1 cellular context compared by ENCODE assay signal in the genomic region with DNA sequence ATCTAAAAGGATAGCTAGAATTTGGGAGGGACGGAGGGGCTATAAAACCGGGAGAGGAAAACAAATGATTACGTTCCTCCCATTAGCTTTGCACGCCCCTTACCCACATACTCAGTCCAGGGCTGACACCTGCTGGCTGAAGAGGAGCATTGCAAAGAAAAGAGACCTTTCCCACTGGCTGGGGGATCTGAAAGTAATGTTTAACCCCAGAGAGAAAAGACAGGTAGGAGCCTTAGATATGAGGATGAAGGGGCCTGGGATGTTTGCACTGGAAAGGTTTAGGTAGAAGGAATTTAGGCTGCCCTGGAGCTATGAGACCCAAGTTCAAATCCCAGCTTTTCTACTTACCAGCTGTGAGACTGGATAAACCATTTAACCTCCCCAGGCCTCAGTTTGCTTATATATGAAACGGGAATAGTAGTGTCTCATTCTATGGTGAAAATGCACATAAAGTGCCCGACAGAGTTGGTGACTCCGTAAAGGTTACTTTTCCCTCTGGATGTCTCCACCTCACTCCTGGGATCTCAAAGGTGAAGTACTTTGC.
TF ChIP-seq lines count a peak whose summit lies in the region.

No MANE protein-coding gene starts in this region.

TF ChIP-seq in HCT116, 20 proteins besides CTCF, POLR2A, EP300 and RAD21 (continued from another document):
- TF ChIP-seq JUND (IDR thresholded peaks at IDR 0.05) (no peak), CBX3 (IDR thresholded peaks at IDR 0.05; ENCODE audit: low read depth) (no peak)
- TF ChIP-seq, protein P1, sequence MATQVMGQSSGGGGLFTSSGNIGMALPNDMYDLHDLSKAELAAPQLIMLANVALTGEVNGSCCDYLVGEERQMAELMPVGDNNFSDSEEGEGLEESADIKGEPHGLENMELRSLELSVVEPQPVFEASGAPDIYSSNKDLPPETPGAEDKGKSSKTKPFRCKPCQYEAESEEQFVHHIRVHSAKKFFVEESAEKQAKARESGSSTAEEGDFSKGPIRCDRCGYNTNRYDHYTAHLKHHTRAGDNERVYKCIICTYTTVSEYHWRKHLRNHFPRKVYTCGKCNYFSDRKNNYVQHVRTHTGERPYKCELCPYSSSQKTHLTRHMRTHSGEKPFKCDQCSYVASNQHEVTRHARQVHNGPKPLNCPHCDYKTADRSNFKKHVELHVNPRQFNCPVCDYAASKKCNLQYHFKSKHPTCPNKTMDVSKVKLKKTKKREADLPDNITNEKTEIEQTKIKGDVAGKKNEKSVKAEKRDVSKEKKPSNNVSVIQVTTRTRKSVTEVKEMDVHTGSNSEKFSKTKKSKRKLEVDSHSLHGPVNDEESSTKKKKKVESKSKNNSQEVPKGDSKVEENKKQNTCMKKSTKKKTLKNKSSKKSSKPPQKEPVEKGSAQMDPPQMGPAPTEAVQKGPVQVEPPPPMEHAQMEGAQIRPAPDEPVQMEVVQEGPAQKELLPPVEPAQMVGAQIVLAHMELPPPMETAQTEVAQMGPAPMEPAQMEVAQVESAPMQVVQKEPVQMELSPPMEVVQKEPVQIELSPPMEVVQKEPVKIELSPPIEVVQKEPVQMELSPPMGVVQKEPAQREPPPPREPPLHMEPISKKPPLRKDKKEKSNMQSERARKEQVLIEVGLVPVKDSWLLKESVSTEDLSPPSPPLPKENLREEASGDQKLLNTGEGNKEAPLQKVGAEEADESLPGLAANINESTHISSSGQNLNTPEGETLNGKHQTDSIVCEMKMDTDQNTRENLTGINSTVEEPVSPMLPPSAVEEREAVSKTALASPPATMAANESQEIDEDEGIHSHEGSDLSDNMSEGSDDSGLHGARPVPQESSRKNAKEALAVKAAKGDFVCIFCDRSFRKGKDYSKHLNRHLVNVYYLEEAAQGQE (IDR thresholded peaks at IDR 0.05; ENCODE audit: low read depth), result no peak
